Comparison of ENCODE assay signal across 12 cellular contexts in genomic region chr9:122946486-122947003, GRCh38. TPM values are rescaled to one million over a fixed set of nuclear protein-coding genes. Genes with fewer than 3 reads are reported as not detected.
DNase-seq lines count a peak whose midpoint lies in the region; ATAC-seq and TF ChIP-seq lines count a peak whose summit lies in the region.
"Had no signal": no experiment of that assay in that cellular context is flagged by ENCODE, and none has a peak within 500 bp of the region (broad histone marks: within the 10 kb centered on the region; RNA-seq: fewer than 3 reads in every experiment).

No MANE protein-coding gene starts in this region.

- in situ Hi-C loops in IMR-90 (cut with MboI; ENCODE audit: low sequenced_read_pairs), result no loop called here

- H2AK9ac ChIP-seq in IMR-90 (replicated peaks; ENCODE audit: low read depth, low read length, poor library complexity), result no peak overlapping the region

- no peak overlapping the region for H4K5ac ChIP-seq in IMR-90 (ENCODE audit: low read depth, low read length)

- H3K9me3 ChIP-seq in IMR-90 (ENCODE audit: control insufficient read depth, insufficient read depth, low read length) (no peaks in the 10 kb centered on the region), stomach (no peaks in the 10 kb centered on the region), SK-N-SH (no peaks in the 10 kb centered on the region)

- H3K14ac ChIP-seq in IMR-90 (replicated peaks; ENCODE audit: low read depth, low read length), result no peak overlapping the region

- H3K4me3 ChIP-seq in IMR-90 (ENCODE audit: insufficient read depth, low read depth, low read length) (no peak overlapping the region), stomach (no peak overlapping the region), SK-N-SH (ENCODE audit: low read depth in 2 of 2, low read length in 1 of 2) (no peak overlapping the region)

- no peak overlapping the region for H2BK20ac ChIP-seq in IMR-90 (ENCODE audit: low read depth, low read length)

- no peak overlapping the region for H3K23ac ChIP-seq in IMR-90 (ENCODE audit: low read depth, low read length)

- no peak for TF ChIP-seq RAD21 in IMR-90 (IDR thresholded peaks at IDR 0.05; ENCODE audit: low read length)
- TF ChIP-seq RAD21 in SK-N-SH (IDR thresholded peaks at IDR 0.05; ENCODE audit: low read length), result no peak

- no peak overlapping the region for H2AFZ ChIP-seq in IMR-90 (replicated peaks; ENCODE audit: low read length, poor library complexity)
- H2AFZ ChIP-seq in SK-N-SH (ENCODE audit: low read depth), result no peak overlapping the region

- no peak overlapping the region for H3K4me2 ChIP-seq in IMR-90 (ENCODE audit: low read depth, low read length)
- H3K4me2 ChIP-seq in SK-N-SH, result no peak overlapping the region

- intact Hi-C loops in IMR-90 (cut with micrococcal nuclease) (loop anchor here (5.0 kb wide), 1 partner anchor 46 kb away; no protein-coding TSS in a partner anchor), stomach (cut with DNase I; ENCODE audit: low total_unique reads) (no loop called here)

- H2BK15ac ChIP-seq in IMR-90 (ENCODE audit: low read depth, low read length), result no peak overlapping the region

- H3F3A ChIP-seq in SK-N-SH (replicated peaks; ENCODE audit: insufficient read depth), result peaks cover 7% of the 10 kb centered on the region

- H3K36me3 ChIP-seq in IMR-90 (ENCODE audit: control insufficient read depth, insufficient read depth, low read length), result peaks cover 3% of the 10 kb centered on the region
- H3K36me3 ChIP-seq in stomach, result peaks cover 0 to 5% (median 0%) of the 10 kb centered on the region in 4 donors
- H3K36me3 ChIP-seq in SK-N-SH (replicated peaks in 1 of 2; ENCODE audit: control insufficient read depth in 1 of 2, insufficient read depth in 2 of 2, low read length in 1 of 2), result peaks cover 0 to 14% of the 10 kb centered on the region in 2 experiments

- no peaks in the 10 kb centered on the region for H3K9me2 ChIP-seq in SK-N-SH

- H3K79me1 ChIP-seq in IMR-90 (ENCODE audit: low read depth in 1 of 2, low read length in 2 of 2), result peaks cover 12 to 48% of the 10 kb centered on the region in 2 experiments

- TF ChIP-seq CTCF in IMR-90 (conservative IDR thresholded peaks at IDR 0.05; ENCODE audit: low read depth, low read length) (no peak), VCaP (conservative IDR thresholded peaks at IDR 0.05) (no peak), stomach (IDR thresholded peaks at IDR 0.05) (no peak), SK-N-SH (IDR thresholded peaks at IDR 0.05) (no peak)

- peaks cover 100% of the 10 kb centered on the region for H3K79me2 ChIP-seq in SK-N-SH (ENCODE audit: insufficient read depth)

- no peak overlapping the region for H3K9ac ChIP-seq in IMR-90 (ENCODE audit: low read depth, low read length)
- H3K9ac ChIP-seq in SK-N-SH, result no peak overlapping the region

- H3K4me1 ChIP-seq in IMR-90 (ENCODE audit: control insufficient read depth, insufficient read depth, low read length) (peaks cover 7% of the 10 kb centered on the region), stomach (peaks cover 28 to 99% (median 69%) of the 10 kb centered on the region in 4 donors), SK-N-SH (ENCODE audit: control insufficient read depth in 1 of 2, insufficient read depth in 2 of 2, low read depth in 1 of 2, low read length in 1 of 2) (peaks cover 0 to 25% of the 10 kb centered on the region in 2 experiments; a peak in 2 of 4 replicates)

- WGBS in IMR-90 (ENCODE audit: extremely low coverage in 2 of 2, insufficient read length in 1 of 2), 2 experiments, result no CpG with 5 or more reads among the region's 1 CpG
- 24 to 34% (median 30%) methylated on average over 1 of the region's 1 CpG for WGBS in stomach, 5 donors
- 100% methylated on average over 1 of the region's 1 CpG for WGBS in SK-N-SH (ENCODE audit: low lambda C conversion rate)

- TF ChIP-seq POLR2A in IMR-90 (IDR thresholded peaks at IDR 0.05; ENCODE audit: low read depth, low read length), result no peak
- no peak for TF ChIP-seq POLR2A in stomach (IDR thresholded peaks at IDR 0.05)

- no peak overlapping the region for H4K8ac ChIP-seq in IMR-90 (ENCODE audit: low read depth in 2 of 2, low read length in 2 of 2)

- no peak overlapping the region for H3K27ac ChIP-seq in IMR-90 (ENCODE audit: insufficient read depth, low read length)
- H3K27ac ChIP-seq in VCaP, result peak overlapping the region; percentile 57; the same call in 1 of the 2 replicates
- peak overlapping the region; percentile 68 for H3K27ac ChIP-seq in epithelial cell of prostate
- peak overlapping the region in 4 of 5 donors; percentile 37 to 73 (median 51) for H3K27ac ChIP-seq in stomach
- no peak overlapping the region for H3K27ac ChIP-seq in SK-N-SH (ENCODE audit: low read depth in 2 of 2, low read length in 1 of 2)

- H3K56ac ChIP-seq in IMR-90 (ENCODE audit: extremely low read depth, insufficient read depth, low read length), result no peak overlapping the region

- H3K27me3 ChIP-seq in IMR-90 (ENCODE audit: control insufficient read depth, insufficient read depth, low read length) (no peaks in the 10 kb centered on the region), stomach (no peaks in the 10 kb centered on the region), SK-N-SH (ENCODE audit: insufficient read depth) (no peaks in the 10 kb centered on the region)

- POLR2A ChIA-PET in IMR-90 (lab: Charles Lee; ENCODE audit: unreplicated experiment) (no interaction called here), SK-N-SH (lab: Yijun Ruan, JAX) (no interaction called here)

- no peak overlapping the region for H3K4ac ChIP-seq in IMR-90 (ENCODE audit: low read depth, low read length)

- no peak for ATAC-seq in IMR-90 (ENCODE audit: low read depth)

- H4K20me1 ChIP-seq in IMR-90 (ENCODE audit: insufficient read depth, low read length) (peaks cover 20% of the 10 kb centered on the region), SK-N-SH (ENCODE audit: insufficient read depth) (peaks cover 84% of the 10 kb centered on the region)

- no TSS peak for BruUV-seq in IMR-90 (replicated peaks; lab: Mats Ljungman, UMichigan)

- H2BK120ac ChIP-seq in IMR-90 (ENCODE audit: low read depth, low read length), result no peak overlapping the region

- DNase-seq in IMR-90, result no peak
- DNase-seq in epithelial cell of prostate (ENCODE audit: low read depth, low spot score), result no peak
- no peak for DNase-seq in stomach
- no peak for DNase-seq in NCI-H1417 treated with DMSO at 0.1 percent for 48 hours (lab: John Stamatoyannopoulos, UW)
- no peak for DNase-seq in SK-N-SH
- DNase-seq in activated T-cell treated with anti-CD3 and anti-CD28 coated beads for 4 hours, result no peak
- DNase-seq: C1 segment of cervical spinal cord, H9, NCI-H1436 treated with DMSO at 0.1 percent for 48 hours, NCI-H226, NCI-H526 had no signal

- no peak overlapping the region for H2BK5ac ChIP-seq in IMR-90 (ENCODE audit: low read depth, low read length, poor library complexity, severe bottlenecking)

- TF ChIP-seq EP300 in stomach (IDR thresholded peaks at IDR 0.05), result no peak
- TF ChIP-seq EP300 in SK-N-SH (IDR thresholded peaks at IDR 0.05; ENCODE audit: borderline replicate concordance in 1 of 2, low read depth in 1 of 2, low read length in 1 of 2), result no peak

- H3K9me1 ChIP-seq in IMR-90 (ENCODE audit: insufficient read depth, low read length), result no peaks in the 10 kb centered on the region

- dilution Hi-C loops in IMR-90 (cut with HindIII; ENCODE audit: low sequenced_read_pairs, unreplicated experiment), result no loop called here

- no peak overlapping the region for H2AK5ac ChIP-seq in IMR-90 (ENCODE audit: low read depth, low read length)

- no peak overlapping the region for H3K18ac ChIP-seq in IMR-90 (ENCODE audit: low read depth, low read length)

- H4K91ac ChIP-seq in IMR-90 (ENCODE audit: insufficient read depth, low read depth, low read length), result no peak overlapping the region

- CTCF ChIA-PET in IMR-90 (lab: Yijun Ruan, JAX), result no interaction called here
- CTCF ChIA-PET in SK-N-SH (lab: Yijun Ruan, JAX), result interaction anchor here (1.4 kb wide), 1 partner anchor 16 kb away, joined by 3 read pairs; no protein-coding TSS in a partner anchor

RNA-seq across cellular contexts. Expression of gene RABGAP1, which starts 5.7 kb away (rescaled TPM):
- 39.7 and 53.9 TPM in 2 replicates for total RNA-seq in IMR-90 (2012; rRNA removed)
- polyA plus RNA-seq in IMR-90 (2012; rRNA removed), result 17.2 and 20.0 TPM in 2 replicates
- 5.0 and 6.2 TPM in 2 replicates for polyA plus RNA-seq in IMR-90 (2012; cell fraction: cytosol; rRNA removed)
- 6.5 and 27.2 TPM in 2 replicates for polyA plus RNA-seq in IMR-90 (2012; cell fraction: nucleus; rRNA removed; ENCODE audit: low replicate concordance)
- total RNA-seq in stomach, result 100 to 1,000 TPM in 2 of 5 donors, 10 to 100 TPM in 3; 25.8 to 157 (median 52.3) TPM
- polyA plus RNA-seq in stomach, result 10 to 100 TPM in 1 of 3 donors, 1 to 10 TPM in 2; 7.0 to 12.7 (median 10.0) TPM
- 20.2 and 29.2 TPM in 2 replicates for polyA plus RNA-seq in SK-N-SH (2012; rRNA removed)
- polyA plus RNA-seq in SK-N-SH (2012; cell fraction: cytosol; rRNA removed), result 23.7 and 26.5 TPM in 2 replicates
- polyA plus RNA-seq in SK-N-SH (2012; cell fraction: nucleus; rRNA removed), result 23.6 and 39.9 TPM in 2 replicates

RNA-seq across cellular contexts. Expression of gene ZBTB26, which starts 15.2 kb away (rescaled TPM):
- 5.8 and 6.1 TPM in 2 replicates for total RNA-seq in IMR-90 (2012; rRNA removed)
- 2.3 and 3.1 TPM in 2 replicates for polyA plus RNA-seq in IMR-90 (2012; rRNA removed)
- 0.77 and 1.2 TPM in 2 replicates for polyA plus RNA-seq in IMR-90 (2012; cell fraction: cytosol; rRNA removed)
- 0.79 and 8.2 TPM in 2 replicates for polyA plus RNA-seq in IMR-90 (2012; cell fraction: nucleus; rRNA removed; ENCODE audit: low replicate concordance)
- total RNA-seq in stomach, result 10 to 100 TPM in 3 of 5 donors, 1 to 10 TPM in 2; 5.2 to 14.7 (median 11.0) TPM
- polyA plus RNA-seq in stomach, result 1 to 10 TPM; 1.5 to 4.3 (median 3.2) TPM
- polyA plus RNA-seq in SK-N-SH (2012; rRNA removed), result 3.9 and 6.0 TPM in 2 replicates
- polyA plus RNA-seq in SK-N-SH (2012; cell fraction: cytosol; rRNA removed), result 5.6 and 6.1 TPM in 2 replicates
- 8.1 and 14.7 TPM in 2 replicates for polyA plus RNA-seq in SK-N-SH (2012; cell fraction: nucleus; rRNA removed)

RNA-seq across cellular contexts. Expression of gene ZBTB6, which starts 33.4 kb away (rescaled TPM):
- total RNA-seq in IMR-90 (2012; rRNA removed) (11.7 and 16.7 TPM in 2 replicates), stomach (10 to 100 TPM in 2 of 5 donors, 1 to 10 TPM in 3; 2.9 to 21.3 (median 6.4) TPM)
- polyA plus RNA-seq in IMR-90 (2012; rRNA removed) (1.8 and 2.6 TPM in 2 replicates), stomach (1 to 10 TPM; 2.3 to 4.9 (median 3.1) TPM), SK-N-SH (2012; rRNA removed) (2.2 and 3.2 TPM in 2 replicates)
- polyA plus RNA-seq in IMR-90 (2012; cell fraction: cytosol; rRNA removed), result 0.31 and 0.33 TPM in 2 replicates
- 0.15 and 0.88 TPM in 2 replicates for polyA plus RNA-seq in IMR-90 (2012; cell fraction: nucleus; rRNA removed; ENCODE audit: low replicate concordance)
- 4.2 and 4.9 TPM in 2 replicates for polyA plus RNA-seq in SK-N-SH (2012; cell fraction: cytosol; rRNA removed)
- polyA plus RNA-seq in SK-N-SH (2012; cell fraction: nucleus; rRNA removed), result 0.90 and 1.8 TPM in 2 replicates

RNA-seq across cellular contexts. Expression of gene RC3H2, which starts 41.4 kb away (rescaled TPM):
- 55.5 and 58.4 TPM in 2 replicates for total RNA-seq in IMR-90 (2012; rRNA removed)
- polyA plus RNA-seq in IMR-90 (2012; rRNA removed), result 14.7 and 14.9 TPM in 2 replicates
- 4.9 and 5.5 TPM in 2 replicates for polyA plus RNA-seq in IMR-90 (2012; cell fraction: cytosol; rRNA removed)
- polyA plus RNA-seq in IMR-90 (2012; cell fraction: nucleus; rRNA removed; ENCODE audit: low replicate concordance), result 4.7 and 24.6 TPM in 2 replicates
- 10 to 100 TPM; 18.8 to 66.3 (median 28.1) TPM for total RNA-seq in stomach
- 10 to 100 TPM in 1 of 3 donors, 1 to 10 TPM in 2; 5.8 to 13.4 (median 9.2) TPM for polyA plus RNA-seq in stomach
- 12.4 and 15.2 TPM in 2 replicates for polyA plus RNA-seq in SK-N-SH (2012; rRNA removed)
- 15.7 and 15.8 TPM in 2 replicates for polyA plus RNA-seq in SK-N-SH (2012; cell fraction: cytosol; rRNA removed)
- 8.3 and 18.6 TPM in 2 replicates for polyA plus RNA-seq in SK-N-SH (2012; cell fraction: nucleus; rRNA removed)

Comparison
In these comparisons a context has a peak if more than half of its experiments do, and no peak if none do; other contexts are left out.
1. H3K27ac ChIP-seq: peak in VCaP (single experiment), epithelial cell of prostate (single experiment) and stomach (4 of 5); none in IMR-90 (single experiment) and SK-N-SH (0 of 2).